ENCODE assay signal across 14 cellular contexts in the genomic region with DNA sequence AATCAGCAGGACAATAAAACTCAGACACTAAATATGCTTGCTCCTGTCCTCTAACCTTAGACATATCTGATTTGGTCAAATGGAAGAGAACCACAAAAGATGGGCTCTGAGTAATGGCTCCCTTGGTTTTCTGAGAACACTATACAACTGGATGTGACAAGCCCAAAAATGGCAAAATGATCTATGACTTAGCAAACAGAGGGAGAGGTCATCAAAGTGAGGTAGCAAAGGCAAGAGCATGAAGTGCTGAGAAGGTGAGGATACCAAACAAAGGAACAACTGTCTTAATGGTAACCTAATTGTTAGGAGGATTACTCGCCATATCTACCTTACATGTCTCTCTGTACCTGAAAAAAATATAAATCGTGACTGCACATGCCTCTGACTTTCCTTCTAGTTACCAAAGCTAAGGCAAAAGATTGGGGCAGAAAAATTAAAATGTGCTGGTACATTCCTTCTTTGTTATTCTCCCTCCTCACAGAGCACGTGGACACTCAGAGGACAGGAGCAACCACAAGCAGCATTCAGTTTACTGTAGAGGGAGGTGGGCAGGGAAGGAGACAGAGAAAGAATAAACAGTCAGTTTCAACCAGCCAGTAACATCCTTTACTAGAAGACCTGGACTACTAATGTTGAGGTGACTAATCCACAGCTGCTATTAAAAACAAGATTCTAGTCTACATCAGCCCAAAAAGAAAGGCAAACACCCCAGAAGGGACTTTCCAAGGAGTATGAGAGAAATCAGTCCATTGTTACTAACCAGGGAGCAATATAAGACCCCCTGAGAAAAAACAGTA.
A peak's percentile ranks its signal among the peaks of the same experiment; 100 is the strongest.
DNase-seq lines count a peak whose midpoint lies in the region; ATAC-seq, FAIRE-seq and TF ChIP-seq lines count a peak whose summit lies in the region.
"Had no signal": no experiment of that assay in that cellular context is flagged by ENCODE, and none has a peak within 500 bp of the region (broad histone marks: within the 10 kb centered on the region; RNA-seq: fewer than 3 reads in every experiment).

No MANE protein-coding gene starts in this region.

- peaks cover 29% of the 10 kb centered on the region for H3K4me1 Mint-ChIP-seq in activated T-cell treated with anti-CD3 and anti-CD28 coated beads, Interleukin-2, amount 50 U/mL, for 24 hours (ENCODE audit: low read depth)
- H3K4me1 Mint-ChIP-seq in astrocyte (ENCODE audit: low read depth, unreplicated experiment) = peaks cover 15% of the 10 kb centered on the region

- H3K4me3 ChIP-seq in astrocyte (ENCODE audit: insufficient read depth, low read depth, low read length) (no peak overlapping the region), coronary artery (no peak overlapping the region)

- no peak for DNase-seq in activated T-cell treated with anti-CD3 and anti-CD28 coated beads, Interleukin-2, amount 50 U/mL, for 24 hours
- no peak for DNase-seq in activated T-cell treated with anti-CD3 and anti-CD28 coated beads, Interleukin-2, amount 50 U/mL, for 1 hour
- DNase-seq in astrocyte (ENCODE audit: low read depth) (peak; percentile 79), non-pigmented ciliary epithelial cell (ENCODE audit: low read depth) (peak; percentile 51), coronary artery (ENCODE audit: low spot score) (no peak), anterior cingulate cortex (lab: John Stamatoyannopoulos, UW) (no peak)
- DNase-seq: activated gamma-delta T cell, immature natural killer cell had no signal

- ATAC-seq in HG02759 (IDR thresholded peaks at IDR 0.05; ENCODE audit: unreplicated experiment) (peak; percentile 67), HG03521 (IDR thresholded peaks at IDR 0.05; ENCODE audit: unreplicated experiment) (no peak)

- no peak for FAIRE-seq in astrocyte (lab: Jason Lieb, UNC)
- FAIRE-seq: G401.6, GM19239, TTC549 had no signal

- H3K36me3 Mint-ChIP-seq in activated T-cell treated with anti-CD3 and anti-CD28 coated beads, Interleukin-2, amount 50 U/mL, for 24 hours (ENCODE audit: low read depth) = peaks cover 61% of the 10 kb centered on the region
- H3K36me3 Mint-ChIP-seq in astrocyte (ENCODE audit: low read depth, unreplicated experiment) = peaks cover 13% of the 10 kb centered on the region

- H3K27ac ChIP-seq in astrocyte (ENCODE audit: low read depth, low read length) (no peak overlapping the region), coronary artery (no peak overlapping the region)

- H3K27ac Mint-ChIP-seq in activated T-cell treated with anti-CD3 and anti-CD28 coated beads, Interleukin-2, amount 50 U/mL, for 24 hours = peak overlapping the region; percentile 61
- H3K27ac Mint-ChIP-seq in astrocyte (ENCODE audit: unreplicated experiment) = peak overlapping the region; percentile 8

- no peaks in the 10 kb centered on the region for H3K27me3 Mint-ChIP-seq in activated T-cell treated with anti-CD3 and anti-CD28 coated beads, Interleukin-2, amount 50 U/mL, for 24 hours
- no peaks in the 10 kb centered on the region for H3K27me3 Mint-ChIP-seq in astrocyte (ENCODE audit: low read depth, unreplicated experiment)

- H3K27me3 ChIP-seq in astrocyte (ENCODE audit: insufficient read depth, low read length) = no peaks in the 10 kb centered on the region

- peaks cover 3% of the 10 kb centered on the region for H3K79me2 ChIP-seq in astrocyte (ENCODE audit: insufficient read depth, low read length)

- no peak overlapping the region for H2AFZ ChIP-seq in astrocyte (ENCODE audit: low read depth, low read length)

- H3K9me3 Mint-ChIP-seq in activated T-cell treated with anti-CD3 and anti-CD28 coated beads, Interleukin-2, amount 50 U/mL, for 24 hours = no peaks in the 10 kb centered on the region
- H3K9me3 Mint-ChIP-seq in astrocyte (ENCODE audit: unreplicated experiment) = no peaks in the 10 kb centered on the region
- H3K9me3 Mint-ChIP-seq: immature natural killer cell, nephron had no signal

- H4K20me1 ChIP-seq in astrocyte (ENCODE audit: insufficient read depth, low read length) = peaks cover 41% of the 10 kb centered on the region

- H3K9me3 ChIP-seq in astrocyte (ENCODE audit: insufficient read depth, low read depth, low read length) = no peaks in the 10 kb centered on the region

- H3K36me3 ChIP-seq in astrocyte (ENCODE audit: insufficient read depth, low read length) = no peaks in the 10 kb centered on the region

- H3K9ac ChIP-seq in astrocyte (ENCODE audit: low read length) = no peak overlapping the region

- H3K4me3 Mint-ChIP-seq in activated T-cell treated with anti-CD3 and anti-CD28 coated beads, Interleukin-2, amount 50 U/mL, for 24 hours = no peak overlapping the region
- peak overlapping the region; percentile 30 for H3K4me3 Mint-ChIP-seq in astrocyte (ENCODE audit: unreplicated experiment)
- H3K4me3 Mint-ChIP-seq: immature natural killer cell, nephron had no signal

- peaks cover 5% of the 10 kb centered on the region for H3K4me1 ChIP-seq in astrocyte (ENCODE audit: insufficient read depth, low read length)

- H3K4me2 ChIP-seq in astrocyte (ENCODE audit: low read length) = no peak overlapping the region

- no peak for TF ChIP-seq CTCF in astrocyte (IDR thresholded peaks at IDR 0.05; ENCODE audit: insufficient read depth, low read depth, low read length)
- no peak for TF ChIP-seq CTCF in coronary artery (IDR thresholded peaks at IDR 0.05)

Comparison
In these comparisons a context has a peak if more than half of its experiments do, and no peak if none do; other contexts are left out.
1. DNase-seq: peak in astrocyte (single experiment) and non-pigmented ciliary epithelial cell (single experiment); none in activated T-cell treated with anti-CD3 and anti-CD28 coated beads, Interleukin-2, amount 50 U/mL, for 24 hours (single experiment), activated T-cell treated with anti-CD3 and anti-CD28 coated beads, Interleukin-2, amount 50 U/mL, for 1 hour (single experiment), coronary artery (single experiment) and anterior cingulate cortex (0 of 58).